14 cellular contexts compared by ENCODE assay signal in the genomic region with DNA sequence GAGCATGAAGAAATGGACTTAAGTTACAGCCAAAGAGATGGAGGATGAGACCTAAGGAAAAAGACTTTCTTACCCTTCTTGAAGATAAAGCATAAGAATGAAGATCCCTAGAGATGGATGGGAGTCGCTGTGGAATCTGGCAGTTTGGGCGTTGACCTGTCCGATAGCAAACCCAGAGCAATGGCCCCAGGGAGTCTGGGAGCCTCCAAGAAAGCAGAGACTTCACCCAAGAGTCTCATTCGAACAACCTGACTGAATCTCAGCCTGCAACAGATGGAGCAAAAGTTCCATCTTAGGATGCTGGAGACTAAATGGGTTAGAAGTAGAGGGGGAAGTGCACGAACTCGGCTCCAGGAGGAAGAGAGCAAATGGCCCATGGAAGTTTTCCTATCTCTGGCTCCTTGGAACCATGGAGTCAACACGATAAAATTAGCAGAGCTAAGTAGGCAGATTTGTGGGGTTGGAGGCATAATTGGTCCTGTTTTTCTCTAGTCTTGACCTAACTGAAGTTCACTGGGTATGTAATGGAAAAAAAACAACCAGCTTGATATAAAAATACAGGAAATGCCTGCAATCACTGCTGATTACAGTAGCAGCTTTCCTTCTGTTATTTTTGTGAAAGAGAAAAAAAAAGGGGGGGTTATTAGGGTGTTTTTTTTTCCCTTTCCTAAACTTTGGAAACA.
DNase-seq lines count a peak whose midpoint lies in the region; ATAC-seq and TF ChIP-seq lines count a peak whose summit lies in the region.
"Had no signal": no experiment of that assay in that cellular context is flagged by ENCODE, and none has a peak within 500 bp of the region (broad histone marks: within the 10 kb centered on the region; RNA-seq: fewer than 3 reads in every experiment).

No MANE protein-coding gene starts in this region.

- CTCF ChIA-PET in activated CD4-positive, alpha-beta T cell treated with anti-CD3 and anti-CD28 coated beads for 36 hours (lab: Charles Lee): interaction anchor here (0.6 to 0.7 kb wide), 2 partner anchors 34 to 41 kb away, joined by 3 to 5 read pairs; no protein-coding TSS in a partner anchor

- peak; percentile 81 for ATAC-seq in left ventricle myocardium superior
- ATAC-seq in HG02970 (IDR thresholded peaks at IDR 0.05; ENCODE audit: low FRiP score, unreplicated experiment): no peak
- ATAC-seq in activated CD4-positive, alpha-beta T cell treated with anti-CD3 and anti-CD28 coated beads for 36 hours: no peak
- ATAC-seq: activated CD8-positive, alpha-beta T cell treated with anti-CD3 and anti-CD28 coated beads, Interleukin-2, amount 10 ng/mL, durations not matched to agents 7 days and 5 days had no signal

- peak overlapping the region; percentile 62 for H3K27ac ChIP-seq in brain microvascular endothelial cell
- H3K27ac ChIP-seq: cardiac muscle cell had no signal

- no peaks in the 10 kb centered on the region for H3K9me3 Mint-ChIP-seq in activated CD4-positive, alpha-beta T cell treated with anti-CD3 and anti-CD28 coated beads for 36 hours (ENCODE audit: low read depth)

- H3K27me3 ChIP-seq in brain microvascular endothelial cell (replicated peaks): no peaks in the 10 kb centered on the region
- H3K27me3 ChIP-seq: cardiac muscle cell had no signal

- H3K36me3 ChIP-seq in brain microvascular endothelial cell (replicated peaks): peaks cover 2% of the 10 kb centered on the region
- H3K36me3 ChIP-seq: cardiac muscle cell had no signal

- H3K4me3 Mint-ChIP-seq in activated CD4-positive, alpha-beta T cell treated with anti-CD3 and anti-CD28 coated beads for 36 hours: no peak overlapping the region
- H3K4me3 Mint-ChIP-seq: activated CD8-positive, alpha-beta T cell treated with anti-CD3 and anti-CD28 coated beads, Interleukin-2, amount 10 ng/mL, durations not matched to agents 7 days and 5 days had no signal

- H3K27me3 Mint-ChIP-seq in activated CD4-positive, alpha-beta T cell treated with anti-CD3 and anti-CD28 coated beads for 36 hours: no peaks in the 10 kb centered on the region

- no peak overlapping the region for H3K27ac Mint-ChIP-seq in activated CD4-positive, alpha-beta T cell treated with anti-CD3 and anti-CD28 coated beads for 36 hours
- H3K27ac Mint-ChIP-seq: activated CD8-positive, alpha-beta T cell treated with anti-CD3 and anti-CD28 coated beads, Interleukin-2, amount 10 ng/mL, durations not matched to agents 7 days and 5 days had no signal

- POLR2A ChIA-PET in activated CD4-positive, alpha-beta T cell treated with anti-CD3 and anti-CD28 coated beads for 36 hours (lab: Charles Lee): no interaction called here

- TF ChIP-seq CTCF in AG09319 (IDR thresholded peaks at IDR 0.05; ENCODE audit: low read depth, low read length) (no peak), brain microvascular endothelial cell (IDR thresholded peaks at IDR 0.05; ENCODE audit: low read depth, low read length, missing control alignments) (no peak)

- H3K4me3 ChIP-seq in brain microvascular endothelial cell (ENCODE audit: low read depth, low read length): no peak overlapping the region
- H3K4me3 ChIP-seq: cardiac muscle cell had no signal

- intact Hi-C loops in left ventricle myocardium superior (cut with micrococcal nuclease): no loop called here
- intact Hi-C loops in activated CD4-positive, alpha-beta T cell treated with anti-CD3 and anti-CD28 coated beads for 36 hours (cut with DNase I, micrococcal nuclease): no loop called here

- in situ Hi-C loops in brain microvascular endothelial cell (cut with HindIII; ENCODE audit: low pct_ligation_motif_present, low sequenced_read_pairs): no loop called here

- DNase-seq in AG09319 (ENCODE audit: extremely low read depth, low read depth): peak; percentile 32
- DNase-seq in brain microvascular endothelial cell: no peak
- DNase-seq in left ventricle myocardium superior: no peak
- peak; percentile 75 for DNase-seq in pulmonary artery endothelial cell (ENCODE audit: low read depth, low spot score)
- no peak for DNase-seq in stimulated activated CD4-positive, alpha-beta T cell treated with anti-CD3 and anti-CD28 coated beads, Interleukin-4, amount 100 ng/mL, for 1 hour
- no peak for DNase-seq in activated CD4-positive, alpha-beta T cell treated with anti-CD3 and anti-CD28 coated beads for 36 hours
- DNase-seq in NCI-H69 (lab: John Stamatoyannopoulos, UW): no peak
- DNase-seq: activated CD8-positive, alpha-beta T cell treated with anti-CD3 and anti-CD28 coated beads, Interleukin-2, amount 10 ng/mL, durations not matched to agents 7 days and 5 days; activated effector memory CD4-positive, alpha-beta T cell treated with anti-CD3 and anti-CD28 coated beads, Interleukin-2, amount 50 U/mL, for 16 hours; NCI-H1694; NCI-H524; T-helper 9 cell had no signal

- no peaks in the 10 kb centered on the region for H3K36me3 Mint-ChIP-seq in activated CD4-positive, alpha-beta T cell treated with anti-CD3 and anti-CD28 coated beads for 36 hours (ENCODE audit: low read depth)

- no peaks in the 10 kb centered on the region for H3K4me1 Mint-ChIP-seq in activated CD4-positive, alpha-beta T cell treated with anti-CD3 and anti-CD28 coated beads for 36 hours

Comparison
In these comparisons a context has a peak if more than half of its experiments do, and no peak if none do; other contexts are left out.
1. DNase-seq: peak in AG09319 (single experiment) and pulmonary artery endothelial cell (single experiment); none in brain microvascular endothelial cell (single experiment), left ventricle myocardium superior (single experiment), stimulated activated CD4-positive, alpha-beta T cell treated with anti-CD3 and anti-CD28 coated beads, Interleukin-4, amount 100 ng/mL, for 1 hour (single experiment), activated CD4-positive, alpha-beta T cell treated with anti-CD3 and anti-CD28 coated beads for 36 hours (single experiment) and NCI-H69 (single experiment).